Comparison of ENCODE assay signal across 9 cellular contexts in genomic region chr6:125346143-125346925, GRCh38. TPM values are rescaled to one million over a fixed set of nuclear protein-coding genes. Genes with fewer than 3 reads are reported as not detected.
DNase-seq lines count a peak whose midpoint lies in the region; ATAC-seq and TF ChIP-seq lines count a peak whose summit lies in the region.
"Had no signal": no experiment of that assay in that cellular context is flagged by ENCODE, and none has a peak within 500 bp of the region (broad histone marks: within the 10 kb centered on the region; RNA-seq: fewer than 3 reads in every experiment).

No MANE protein-coding gene starts in this region.

- H3K27ac ChIP-seq in right cardiac atrium (ENCODE audit: low read length) (peak overlapping the region; percentile 78), body of pancreas (no peak overlapping the region)

- 35% methylated on average over 13 of the region's 13 CpGs for WGBS in right cardiac atrium
- 43 to 47% methylated on average over 13 of the region's 13 CpGs for WGBS in body of pancreas, 2 donors

- no peak for TF ChIP-seq POLR2A in body of pancreas (IDR thresholded peaks at IDR 0.05)

- no peak overlapping the region for H3K4me2 ChIP-seq in Loucy (ENCODE audit: low read depth, low read length, poor library complexity, severe bottlenecking)

- H3K36me3 Mint-ChIP-seq in nephron progenitor cell (ENCODE audit: low read depth) (no peaks in the 10 kb centered on the region), Caco-2 (ENCODE audit: insufficient read depth, unreplicated experiment) (no peaks in the 10 kb centered on the region)
- H3K36me3 Mint-ChIP-seq: naive thymus-derived CD8-positive, alpha-beta T cell had no signal

- H3K9me3 Mint-ChIP-seq in nephron progenitor cell (peaks cover 4% of the 10 kb centered on the region), Caco-2 (ENCODE audit: unreplicated experiment) (no peaks in the 10 kb centered on the region)
- H3K9me3 Mint-ChIP-seq: naive thymus-derived CD8-positive, alpha-beta T cell had no signal

- H3K27me3 ChIP-seq in Loucy (ENCODE audit: insufficient read depth, low read length, poor library complexity, severe bottlenecking) = no peaks in the 10 kb centered on the region
- no peaks in the 10 kb centered on the region for H3K27me3 ChIP-seq in right cardiac atrium (ENCODE audit: control insufficient read depth, insufficient read depth)
- no peaks in the 10 kb centered on the region for H3K27me3 ChIP-seq in body of pancreas
- no peaks in the 10 kb centered on the region; the same call in none of the 2 replicates for H3K27me3 ChIP-seq in Caco-2 (replicated peaks; ENCODE audit: control insufficient read depth, insufficient read depth, low read length)

- H3K4me1 Mint-ChIP-seq in nephron progenitor cell = no peaks in the 10 kb centered on the region
- H3K4me1 Mint-ChIP-seq in Caco-2 (ENCODE audit: low read depth, unreplicated experiment) = no peaks in the 10 kb centered on the region
- H3K4me1 Mint-ChIP-seq: naive thymus-derived CD8-positive, alpha-beta T cell had no signal

- no TSS peak for BruUV-seq in Caco-2 (replicated peaks; lab: Mats Ljungman, UMichigan)

- no peaks in the 10 kb centered on the region for H4K20me1 ChIP-seq in Loucy (ENCODE audit: insufficient read depth, low read length, poor library complexity, severe bottlenecking)

- H3K36me3 ChIP-seq in Loucy (ENCODE audit: insufficient read depth, low read length) = no peaks in the 10 kb centered on the region
- no peaks in the 10 kb centered on the region for H3K36me3 ChIP-seq in body of pancreas (replicated peaks in 1 of 2; ENCODE audit: insufficient read depth in 1 of 2, low read depth in 2 of 2)
- no peaks in the 10 kb centered on the region for H3K36me3 ChIP-seq in Caco-2 (ENCODE audit: control insufficient read depth, insufficient read depth, low read length)

- no peaks in the 10 kb centered on the region for H3F3A ChIP-seq in Loucy (ENCODE audit: low read depth)

- CTCF ChIA-PET in Caco-2 (lab: Charles Lee) = no interaction called here

- H3K4me3 ChIP-seq in Loucy (ENCODE audit: low read length, poor library complexity, severe bottlenecking) = no peak overlapping the region
- no peak overlapping the region for H3K4me3 ChIP-seq in right cardiac atrium (ENCODE audit: low read length)
- no peak overlapping the region for H3K4me3 ChIP-seq in body of pancreas
- no peak overlapping the region for H3K4me3 ChIP-seq in Caco-2 (ENCODE audit: low read depth, low read length)

- intact Hi-C loops in right cardiac atrium (cut with DNase I) (no loop called here), body of pancreas (cut with DNase I) (no loop called here), Caco-2 (cut with micrococcal nuclease; ENCODE audit: unreplicated experiment) (no loop called here)

- H3K27me3 Mint-ChIP-seq in nephron progenitor cell (ENCODE audit: low read depth, poor library complexity) (peaks cover 2% of the 10 kb centered on the region), Caco-2 (ENCODE audit: insufficient read depth, unreplicated experiment) (no peaks in the 10 kb centered on the region)

- ATAC-seq in GM18499 (IDR thresholded peaks at IDR 0.05; ENCODE audit: insufficient read depth, unreplicated experiment) (peak; percentile 21), GM21717 (IDR thresholded peaks at IDR 0.05; ENCODE audit: unreplicated experiment) (peak; percentile 61), right cardiac atrium (no peak), body of pancreas (no peak)

- no peaks in the 10 kb centered on the region for H3K9me2 ChIP-seq in Loucy (replicated peaks; ENCODE audit: low read depth, low read length)

- H3K4me1 ChIP-seq in Loucy (ENCODE audit: insufficient read depth, low read length, poor library complexity, severe bottlenecking) = peaks cover 6% of the 10 kb centered on the region
- H3K4me1 ChIP-seq in right cardiac atrium (ENCODE audit: control insufficient read depth, insufficient read depth, low read length) = no peaks in the 10 kb centered on the region
- H3K4me1 ChIP-seq in body of pancreas = no peaks in the 10 kb centered on the region
- no peaks in the 10 kb centered on the region for H3K4me1 ChIP-seq in Caco-2

- no peak for TF ChIP-seq CTCF in Loucy (conservative IDR thresholded peaks at IDR 0.05; ENCODE audit: low read length)
- TF ChIP-seq CTCF in nephron progenitor cell (IDR thresholded peaks at IDR 0.05) = no peak
- TF ChIP-seq CTCF in body of pancreas (IDR thresholded peaks at IDR 0.05) = no peak
- no peak for TF ChIP-seq CTCF in Caco-2 (IDR thresholded peaks at IDR 0.05; ENCODE audit: insufficient read depth in 1 of 2, low read depth in 1 of 2, low read length in 1 of 2, severe bottlenecking in 1 of 2, unreplicated experiment in 1 of 2)

- H3K4me3 Mint-ChIP-seq in nephron progenitor cell (no peak overlapping the region), Caco-2 (ENCODE audit: unreplicated experiment) (no peak overlapping the region)

- H3K79me2 ChIP-seq in Loucy (ENCODE audit: insufficient read depth, low read length) = no peaks in the 10 kb centered on the region

- DNase-seq in right cardiac atrium (no peak), nephron progenitor cell (no peak), body of pancreas (no peak), DMS153 (lab: John Stamatoyannopoulos, UW) (no peak), Caco-2 (no peak)
- DNase-seq: naive thymus-derived CD8-positive, alpha-beta T cell had no signal

- H2AFZ ChIP-seq in Loucy (ENCODE audit: low read length) = peak overlapping the region; percentile 9; the same call in 1 of the 2 replicates

- no peak overlapping the region for H3K9ac ChIP-seq in Loucy (ENCODE audit: low read depth, low read length, poor library complexity, severe bottlenecking)

- H3K27ac Mint-ChIP-seq in nephron progenitor cell (no peak overlapping the region), Caco-2 (ENCODE audit: unreplicated experiment) (no peak overlapping the region)

- H3K9me3 ChIP-seq in Loucy (ENCODE audit: insufficient read depth, low read depth, low read length) = no peaks in the 10 kb centered on the region
- H3K9me3 ChIP-seq in right cardiac atrium (ENCODE audit: control insufficient read depth, low read length) = no peaks in the 10 kb centered on the region
- H3K9me3 ChIP-seq in body of pancreas = no peaks in the 10 kb centered on the region
- H3K9me3 ChIP-seq in Caco-2 = no peaks in the 10 kb centered on the region

- POLR2A ChIA-PET in Caco-2 (lab: Charles Lee) = no interaction called here

RNA-seq across cellular contexts. Expression of gene HDDC2, which starts 44.6 kb away (rescaled TPM):
- total RNA-seq in right cardiac atrium = 100 to 1,000 TPM in 2 of 4 donors, 10 to 100 TPM in 2; 83.0 to 103 (median 93.7) TPM
- polyA plus RNA-seq in right cardiac atrium = 157 TPM
- total RNA-seq in body of pancreas = 10 to 100 TPM; 36.8 to 42.5 TPM
- total RNA-seq in Caco-2 (2022) = 62.1 and 66.5 TPM in 2 replicates

Comparison
In these comparisons a context has a peak if more than half of its experiments do, and no peak if none do; other contexts are left out.
1. ATAC-seq: peak in GM18499 (single experiment) and GM21717 (single experiment); none in right cardiac atrium (0 of 2) and body of pancreas (single experiment).